ENCODE assay signal across 8 cellular contexts in the genomic region with DNA sequence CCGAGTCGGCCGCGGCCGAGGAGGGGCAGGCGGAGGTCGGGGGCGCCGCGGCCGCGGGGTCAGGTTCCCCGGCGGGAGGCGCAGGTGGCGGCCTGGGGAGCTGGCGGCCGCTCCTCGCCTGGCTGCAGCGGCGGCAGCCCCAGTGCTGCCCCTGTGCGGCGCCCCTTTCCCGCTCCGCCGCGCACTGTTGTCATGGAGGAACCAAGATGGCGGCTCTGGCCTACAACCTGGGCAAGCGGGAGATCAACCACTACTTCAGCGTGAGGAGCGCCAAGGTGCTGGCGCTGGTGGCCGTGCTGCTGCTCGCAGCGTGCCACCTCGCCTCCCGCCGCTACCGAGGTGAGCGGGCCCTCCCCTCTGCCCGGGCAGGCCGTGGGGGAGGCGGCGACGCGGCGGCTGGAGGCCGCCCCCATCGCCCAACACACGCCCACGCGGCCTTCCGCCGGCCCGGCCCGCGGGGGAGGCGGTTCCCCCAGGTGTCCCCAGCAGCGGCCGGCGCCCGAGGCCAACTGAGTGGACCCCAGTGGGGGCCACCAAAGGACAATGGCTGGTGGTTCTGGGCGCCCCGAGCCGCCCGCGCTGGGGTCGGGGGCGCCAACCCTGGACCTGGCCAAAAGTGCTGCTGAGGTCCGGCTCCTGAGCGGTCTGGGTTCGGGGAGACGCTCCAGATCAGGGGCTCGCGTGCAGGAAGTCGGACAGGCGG. TPM values are rescaled to one million over a fixed set of nuclear protein-coding genes. Genes with fewer than 3 reads are reported as not detected.
DNase-seq lines count a peak whose midpoint lies in the region; ATAC-seq and TF ChIP-seq lines count a peak whose summit lies in the region.

No MANE protein-coding gene starts in this region.

- H3K9ac ChIP-seq in GM23248 = peak overlapping the region; percentile 89

- TF ChIP-seq EP300 in gastroesophageal sphincter (IDR thresholded peaks at IDR 0.05) = no peak

- 1 to 3% methylated on average over 33 to 66 of the region's 77 CpGs for WGBS in GM23248 (ENCODE audit: low coverage in 1 of 2, low lambda C conversion rate in 2 of 2, missing lambda C conversion rate in 2 of 2), 2 experiments
- no CpG with 5 or more reads among the region's 77 CpGs for WGBS in gastroesophageal sphincter (ENCODE audit: low coverage in 1 of 2), 2 donors
- 1% methylated on average over 33 of the region's 77 CpGs; no CpG with 5 or more reads in 1 of the 2 donors for WGBS in testis, 2 donors

- no peaks in the 10 kb centered on the region for H3K9me2 ChIP-seq in GM23248 (ENCODE audit: insufficient read depth)

- H3K36me3 ChIP-seq in GM23248 (ENCODE audit: low read depth) = no peaks in the 10 kb centered on the region
- H3K36me3 ChIP-seq in KOPT-K1 (ENCODE audit: insufficient read depth, low read length) = peaks cover 13% of the 10 kb centered on the region
- no peaks in the 10 kb centered on the region for H3K36me3 ChIP-seq in gastroesophageal sphincter
- H3K36me3 ChIP-seq in testis (ENCODE audit: low read depth, missing control alignments) = no peaks in the 10 kb centered on the region

- H3K4me3 ChIP-seq in GM23248 (peak overlapping the region; percentile 76), gastroesophageal sphincter (peak overlapping the region; percentile 84 to 95), testis (peak overlapping the region; percentile 82 to 84)

- peaks cover 7% of the 10 kb centered on the region; the same call in 1 of the 2 replicates for H3F3A ChIP-seq in GM23248 (ENCODE audit: insufficient read depth)

- H3K4me2 ChIP-seq in GM23248 (ENCODE audit: unreplicated experiment) = peak overlapping the region; percentile 93

- intact Hi-C loops in testis (cut with DNase I; ENCODE audit: low total_unique reads) = no loop called here

- H2AFZ ChIP-seq in GM23248 = peak overlapping the region; percentile 91

- peak in 2 of 4 experiments; percentile 20 to 28 for TF ChIP-seq CTCF in gastroesophageal sphincter (IDR thresholded peaks at IDR 0.05)
- TF ChIP-seq CTCF in testis (IDR thresholded peaks at IDR 0.05) = no peak

- peaks cover 21% of the 10 kb centered on the region for H3K79me2 ChIP-seq in GM23248 (ENCODE audit: insufficient read depth)

- ATAC-seq in gastroesophageal sphincter = peak; percentile 80

- H3K27me3 ChIP-seq in GM23248 (replicated peaks; ENCODE audit: insufficient read depth) (no peaks in the 10 kb centered on the region), gastroesophageal sphincter (no peaks in the 10 kb centered on the region), testis (no peaks in the 10 kb centered on the region)

- no peaks in the 10 kb centered on the region for H4K20me1 ChIP-seq in GM23248 (ENCODE audit: insufficient read depth)

- H3K27ac ChIP-seq in GM23248 = peak overlapping the region; percentile 12
- peak overlapping the region; percentile 92 for H3K27ac ChIP-seq in KOPT-K1 (ENCODE audit: low read depth, low read length, poor library complexity, severe bottlenecking)
- H3K27ac ChIP-seq in gastroesophageal sphincter = peak overlapping the region; percentile 60 to 93 (median 90)
- H3K27ac ChIP-seq in testis = peak overlapping the region; percentile 89 to 94

- peak; percentile 69 for DNase-seq in G401 (ENCODE audit: low spot score)
- DNase-seq in GM23248 = peak; percentile 85
- DNase-seq in activated naive CD4-positive, alpha-beta T cell (lab: John Stamatoyannopoulos, UW) = peak; percentile 27 to 53 (median 42)
- peak in 54 of 56 donors; percentile 20 to 87 (median 65) for DNase-seq in nucleus accumbens (lab: John Stamatoyannopoulos, UW)
- peak; percentile 82 for DNase-seq in testis

- TF ChIP-seq POLR2A in Raji (IDR thresholded peaks at IDR 0.05; ENCODE audit: insufficient read depth, low read depth, low read length) = peak; percentile 83
- peak in 1 of 2 donors; percentile 40 for TF ChIP-seq POLR2A in gastroesophageal sphincter (IDR thresholded peaks at IDR 0.05)
- TF ChIP-seq POLR2A in testis (IDR thresholded peaks at IDR 0.05) = no peak

- in situ Hi-C loops in G401 (cut with HindIII; ENCODE audit: low sequenced_read_pairs) (no loop called here), GM23248 (cut with MboI) (no loop called here)

- H3K4me1 ChIP-seq in GM23248 (ENCODE audit: insufficient read depth) (peaks cover 19% of the 10 kb centered on the region), gastroesophageal sphincter (peaks cover 0 to 51% (median 3%) of the 10 kb centered on the region in 3 donors), testis (peaks cover 22% of the 10 kb centered on the region)

- H3K9me3 ChIP-seq in GM23248 (ENCODE audit: low read depth) (no peaks in the 10 kb centered on the region), KOPT-K1 (ENCODE audit: insufficient read depth, low read length, poor library complexity, severe bottlenecking) (no peaks in the 10 kb centered on the region), gastroesophageal sphincter (no peaks in the 10 kb centered on the region), testis (no peaks in the 10 kb centered on the region)

RNA-seq across cellular contexts. Expression of a gene that starts 0.4 kb away (rescaled TPM):
- total RNA-seq in G401 (2014; rRNA removed; shearing (Covaris generic)) = 22.3 and 23.0 TPM in 2 replicates
- total RNA-seq in GM23248 (2014; rRNA removed; shearing (Covaris generic)) = 11.1 and 12.3 TPM in 2 replicates
- polyA plus RNA-seq in GM23248 (2016; fragmentation: Nextera tagmentation; extraction: Ambion mirVana) (5.9 and 6.0 TPM in 2 replicates), testis (ENCODE audit: insufficient read depth, low read depth, low replicate concordance) (20.5 TPM)
- total RNA-seq in gastroesophageal sphincter (10 to 100 TPM; 18.3 to 31.3 (median 23.7) TPM), testis (10 to 100 TPM; 47.1 to 47.4 TPM)

Comparison
In these comparisons a context has a peak if more than half of its experiments do, and no peak if none do; other contexts are left out.
1. Peak in every context shown above with its lines: DNase-seq, ATAC-seq, H3K4me3 ChIP-seq and H3K27ac ChIP-seq.
2. H3K27ac ChIP-seq: peak in every context shown above with its lines; median percentile 92 in KOPT-K1; 92 in testis; 90 in gastroesophageal sphincter; 12 in GM23248.